ENCODE assay signal across 8 cellular contexts in the genomic region with DNA sequence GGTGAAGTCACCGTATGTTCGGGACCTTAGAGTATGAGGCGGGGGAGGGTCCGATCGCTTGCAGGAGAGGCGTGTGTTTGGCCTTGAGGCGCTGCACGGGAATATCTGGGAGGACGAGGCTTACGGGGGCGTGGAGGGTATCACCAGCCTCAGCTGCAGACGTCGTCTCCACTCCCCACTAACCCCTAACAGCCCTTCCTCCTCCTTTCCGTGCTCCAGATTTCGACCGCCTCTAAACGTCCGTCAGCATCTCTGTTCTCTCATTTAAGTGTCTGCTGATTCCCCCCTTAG.
DNase-seq lines count a peak whose midpoint lies in the region; ATAC-seq and TF ChIP-seq lines count a peak whose summit lies in the region.

No MANE protein-coding gene starts in this region.

- DNase-seq in DND-41 (peak; percentile 36), DMS 273 (lab: John Stamatoyannopoulos, UW; ENCODE audit: unreplicated experiment) (no peak), NCI-H187 (lab: John Stamatoyannopoulos, UW) (no peak), NCI-H128 (lab: John Stamatoyannopoulos, UW; ENCODE audit: unreplicated experiment) (no peak)

- H3K9me3 ChIP-seq in DND-41 (ENCODE audit: insufficient read depth, low read length, severe bottlenecking) (no peaks in the 10 kb centered on the region), Loucy (ENCODE audit: insufficient read depth, low read depth, low read length) (no peaks in the 10 kb centered on the region), duodenal mucosa (ENCODE audit: control insufficient read depth in 1 of 2, low read length in 2 of 2) (no peaks in the 10 kb centered on the region), muscle layer of duodenum (ENCODE audit: control insufficient read depth in 1 of 2, low read length in 2 of 2) (no peaks in the 10 kb centered on the region)

- peak overlapping the region; percentile 55 to 83; a peak in 3 of 4 replicates for H3K4me3 ChIP-seq in DND-41 (ENCODE audit: low read depth in 1 of 2, low read length in 2 of 2)
- peak overlapping the region; percentile 78 for H3K4me3 ChIP-seq in Loucy (ENCODE audit: low read length, poor library complexity, severe bottlenecking)
- H3K4me3 ChIP-seq in duodenal mucosa (ENCODE audit: low read depth in 1 of 2, low read length in 2 of 2): peak overlapping the region; percentile 82 to 84
- peak overlapping the region; percentile 69 to 96 for H3K4me3 ChIP-seq in muscle layer of duodenum (ENCODE audit: low read depth in 1 of 2, low read length in 2 of 2)

- peak overlapping the region; percentile 91 for H3K9ac ChIP-seq in DND-41 (ENCODE audit: low read depth, low read length)
- peak overlapping the region; percentile 87 for H3K9ac ChIP-seq in Loucy (ENCODE audit: low read depth, low read length, poor library complexity, severe bottlenecking)
- H3K9ac ChIP-seq in duodenal mucosa (ENCODE audit: low read depth in 1 of 2, low read length in 2 of 2): peak overlapping the region; percentile 67 to 84

- TF ChIP-seq CTCF in DND-41 (IDR thresholded peaks at IDR 0.05; ENCODE audit: borderline replicate concordance, extremely low read depth, low read length, poor library complexity, severe bottlenecking): no peak
- no peak for TF ChIP-seq CTCF in Loucy (conservative IDR thresholded peaks at IDR 0.05; ENCODE audit: low read length)

- H3K27me3 ChIP-seq in DND-41 (ENCODE audit: insufficient read depth, low read length, poor library complexity) (no peaks in the 10 kb centered on the region), Loucy (ENCODE audit: insufficient read depth, low read length, poor library complexity, severe bottlenecking) (no peaks in the 10 kb centered on the region), duodenal mucosa (ENCODE audit: control insufficient read depth in 1 of 2, insufficient read depth in 2 of 2, low read length in 2 of 2) (no peaks in the 10 kb centered on the region), muscle layer of duodenum (ENCODE audit: low read depth, low read length) (no peaks in the 10 kb centered on the region)

- H3K36me3 ChIP-seq in DND-41 (ENCODE audit: insufficient read depth, low read length) (peaks cover 45% of the 10 kb centered on the region), Loucy (ENCODE audit: insufficient read depth, low read length) (peaks cover 12% of the 10 kb centered on the region; the same call in 1 of the 2 replicates), duodenal mucosa (ENCODE audit: control insufficient read depth in 1 of 2, insufficient read depth in 2 of 2, low read length in 2 of 2) (peaks cover 0 to 16% of the 10 kb centered on the region in 2 donors), muscle layer of duodenum (ENCODE audit: control insufficient read depth in 1 of 2, insufficient read depth in 2 of 2, low read length in 2 of 2) (peaks cover 8 to 23% of the 10 kb centered on the region in 2 donors)

- no peaks in the 10 kb centered on the region for H3F3A ChIP-seq in Loucy (ENCODE audit: low read depth)

- ATAC-seq in DND-41 (ENCODE audit: insufficient read depth, low read depth) (no peak; the same call in 1 of the 3 replicates), GM21423 (IDR thresholded peaks at IDR 0.05; ENCODE audit: unreplicated experiment) (no peak)

- H4K20me1 ChIP-seq in DND-41 (ENCODE audit: insufficient read depth, low read length) (peaks cover 11% of the 10 kb centered on the region; the same call in 1 of the 2 replicates), Loucy (ENCODE audit: insufficient read depth, low read length, poor library complexity, severe bottlenecking) (peaks cover 20% of the 10 kb centered on the region)

- H3K4me2 ChIP-seq in DND-41 (ENCODE audit: insufficient read depth, low read length) (peak overlapping the region; percentile 67), Loucy (ENCODE audit: low read depth, low read length, poor library complexity, severe bottlenecking) (peak overlapping the region; percentile 88)

- H3K4me1 ChIP-seq in DND-41 (ENCODE audit: insufficient read depth, low read length): peaks cover 23% of the 10 kb centered on the region
- H3K4me1 ChIP-seq in Loucy (ENCODE audit: insufficient read depth, low read length, poor library complexity, severe bottlenecking): peaks cover 11% of the 10 kb centered on the region
- peaks cover 2 to 9% of the 10 kb centered on the region in 2 donors for H3K4me1 ChIP-seq in duodenal mucosa (ENCODE audit: control insufficient read depth in 1 of 2, insufficient read depth in 2 of 2, low read length in 2 of 2)
- peaks cover 0 to 5% of the 10 kb centered on the region in 2 donors for H3K4me1 ChIP-seq in muscle layer of duodenum (ENCODE audit: control insufficient read depth in 1 of 2, insufficient read depth in 2 of 2, low read length in 2 of 2)

- H3K27ac ChIP-seq in DND-41 (ENCODE audit: low read length) (peak overlapping the region; percentile 88), duodenal mucosa (ENCODE audit: low read depth, low read length) (no peak overlapping the region), muscle layer of duodenum (ENCODE audit: low read length) (no peak overlapping the region)

- H3K9me2 ChIP-seq in Loucy (replicated peaks; ENCODE audit: low read depth, low read length): no peaks in the 10 kb centered on the region

- H3K79me2 ChIP-seq in DND-41 (ENCODE audit: insufficient read depth, low read length) (peaks cover 44% of the 10 kb centered on the region), Loucy (ENCODE audit: insufficient read depth, low read length) (peaks cover 53% of the 10 kb centered on the region)

- peak overlapping the region; percentile 79; the same call in 1 of the 2 replicates for H2AFZ ChIP-seq in DND-41 (ENCODE audit: low read depth, low read length)
- H2AFZ ChIP-seq in Loucy (ENCODE audit: low read length): no peak overlapping the region
